8 cellular contexts compared by ENCODE assay signal in genomic region chr3:127652246-127652995, GRCh38. TPM values are rescaled to one million over a fixed set of nuclear protein-coding genes. Genes with fewer than 3 reads are reported as not detected.
DNase-seq lines count a peak whose midpoint lies in the region; ATAC-seq, FAIRE-seq and TF ChIP-seq lines count a peak whose summit lies in the region.

No MANE protein-coding gene starts in this region.

- no peak overlapping the region for H3K4me3 ChIP-seq in AG04449 (ENCODE audit: low read depth, low read length)

- no peak for DNase-seq in AG04449 (ENCODE audit: low read depth, low spot score)
- peak; percentile 28 for DNase-seq in NCI-H128 (lab: John Stamatoyannopoulos, UW; ENCODE audit: unreplicated experiment)
- peak; percentile 28 for DNase-seq in activated CD4-positive, alpha-beta T cell treated with anti-CD3 and anti-CD28 coated beads, Interleukin-2, amount 50 U/mL, for 1 hour
- peak; percentile 59 for DNase-seq in germinal center (ENCODE audit: low spot score)
- no peak for DNase-seq in omental fat pad (ENCODE audit: low spot score)

- POLR2A ChIA-PET in AG04449 (lab: Yijun Ruan, JAX): no interaction called here

- ATAC-seq in omental fat pad (ENCODE audit: low FRiP score): peak; percentile 78
- ATAC-seq in HG03432 (IDR thresholded peaks at IDR 0.05; ENCODE audit: unreplicated experiment): no peak
- no peak for ATAC-seq in GM19452 (IDR thresholded peaks at IDR 0.05; ENCODE audit: unreplicated experiment)

- TF ChIP-seq CTCF in AG04449 (IDR thresholded peaks at IDR 0.05; ENCODE audit: insufficient read depth, low read length, missing control alignments) (peak; percentile 81), omental fat pad (IDR thresholded peaks at IDR 0.05) (peak in 2 of 3 donors; percentile 17 to 49)

- CTCF ChIA-PET in AG04449 (lab: Yijun Ruan, JAX): interaction anchor here (0.6 to 8.3 kb wide), 42 partner anchors 10 to 481 kb away, joined by 3 to 107 read pairs (median 4); partner anchors contain the start of gene ABTB1

- FAIRE-seq in G401.6 (lab: Jason Lieb, UNC): peak; percentile 88

RNA-seq across cellular contexts. Expression of gene ABTB1, which starts 20.3 kb away (rescaled TPM):
- total RNA-seq in omental fat pad: 100 to 1,000 TPM in 1 of 4 donors, 10 to 100 TPM in 3; 19.5 to 114 (median 28.7) TPM

RNA-seq across cellular contexts. Expression of gene PODXL2, which starts 23.4 kb away (rescaled TPM):
- total RNA-seq in omental fat pad: 1 to 10 TPM; 1.7 to 6.3 (median 2.9) TPM

RNA-seq across cellular contexts. Expression of gene MCM2, which starts 54.2 kb away (rescaled TPM):
- 10 to 100 TPM in 1 of 4 donors, 1 to 10 TPM in 3; 2.7 to 10.4 (median 5.9) TPM for total RNA-seq in omental fat pad

Comparison
In these comparisons a context has a peak if more than half of its experiments do, and no peak if none do; other contexts are left out.
1. DNase-seq: peak in NCI-H128 (single experiment), activated CD4-positive, alpha-beta T cell treated with anti-CD3 and anti-CD28 coated beads, Interleukin-2, amount 50 U/mL, for 1 hour (single experiment) and germinal center (single experiment); none in AG04449 (single experiment) and omental fat pad (single experiment).